8 cellular contexts compared by ENCODE assay signal in the genomic region with DNA sequence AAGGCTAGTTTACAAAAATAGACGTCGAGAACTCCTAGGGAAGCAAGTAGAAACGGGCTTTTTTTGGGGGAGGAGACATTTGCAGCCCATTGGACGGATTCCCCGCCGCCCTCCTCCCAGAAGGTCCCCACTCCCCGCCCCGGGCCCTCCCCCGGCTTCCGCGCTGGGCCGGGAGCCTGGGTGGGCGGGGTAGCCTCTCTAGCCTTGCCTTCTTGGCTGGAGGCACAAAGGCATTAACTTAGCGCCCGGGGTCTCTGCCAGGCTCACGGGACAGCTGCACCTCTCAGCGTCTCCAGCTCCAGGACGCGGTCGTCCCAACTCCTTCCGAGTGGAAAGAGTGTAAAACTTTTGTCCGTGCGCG. TPM values are rescaled to one million over a fixed set of nuclear protein-coding genes. Genes with fewer than 3 reads are reported as not detected.
DNase-seq lines count a peak whose midpoint lies in the region; ATAC-seq and TF ChIP-seq lines count a peak whose summit lies in the region.

A gene with protein sequence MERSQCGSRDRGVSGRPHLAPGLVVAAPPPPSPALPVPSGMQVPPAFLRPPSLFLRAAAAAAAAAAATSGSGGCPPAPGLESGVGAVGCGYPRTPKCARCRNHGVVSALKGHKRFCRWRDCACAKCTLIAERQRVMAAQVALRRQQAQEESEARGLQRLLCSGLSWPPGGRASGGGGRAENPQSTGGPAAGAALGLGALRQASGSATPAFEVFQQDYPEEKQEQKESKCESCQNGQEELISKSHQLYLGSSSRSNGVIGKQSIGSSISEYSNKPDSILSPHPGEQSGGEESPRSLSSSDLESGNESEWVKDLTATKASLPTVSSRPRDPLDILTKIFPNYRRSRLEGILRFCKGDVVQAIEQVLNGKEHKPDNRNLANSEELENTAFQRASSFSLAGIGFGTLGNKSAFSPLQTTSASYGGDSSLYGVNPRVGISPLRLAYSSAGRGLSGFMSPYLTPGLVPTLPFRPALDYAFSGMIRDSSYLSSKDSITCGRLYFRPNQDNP (plus strand): TSS at position 236 of the 361 bp plus-strand sequence. CDS start 242 bp downstream, outside the sequence.

- peak within 1 kb of the TSS; percentile 77 for H3K9ac ChIP-seq in endocrine pancreas (ENCODE audit: control insufficient read depth, insufficient read depth, low read length)

- H3K36me3 Mint-ChIP-seq in activated T-cell treated with anti-CD3 and anti-CD28 coated beads, Interleukin-2, amount 50 U/mL, for 4 hours (ENCODE audit: insufficient read depth), result no peaks in the 10 kb centered on the region

- H3K27me3 ChIP-seq in SJSA1 (replicated peaks), result no peaks in the 10 kb centered on the region
- H3K27me3 ChIP-seq in endocrine pancreas (ENCODE audit: control insufficient read depth, insufficient read depth, low read length), result no peaks in the 10 kb centered on the region
- peaks cover 29% of the 10 kb centered on the region for H3K27me3 ChIP-seq in lower lobe of right lung (ENCODE audit: low read depth)

- ATAC-seq in activated T-cell treated with anti-CD3 and anti-CD28 coated beads, Interleukin-2, amount 50 U/mL, for 4 hours, result peak; percentile 18 to 51
- peak; percentile 29 for ATAC-seq in HG03460 (IDR thresholded peaks at IDR 0.05; ENCODE audit: unreplicated experiment)
- ATAC-seq in lower lobe of right lung, result peak; percentile 97 to 98
- peak; percentile 61 for ATAC-seq in stimulated activated naive CD8-positive, alpha-beta T cell treated with anti-CD3 and anti-CD28 coated beads, Interleukin-15, amount 100 ng/mL, for 72 hours

- no peak for TF ChIP-seq CTCF in lower lobe of right lung (IDR thresholded peaks at IDR 0.05)

- H3K4me3 Mint-ChIP-seq in activated T-cell treated with anti-CD3 and anti-CD28 coated beads, Interleukin-2, amount 50 U/mL, for 4 hours, result peak within 1 kb of the TSS; percentile 57
- H3K4me3 Mint-ChIP-seq in stimulated activated naive CD8-positive, alpha-beta T cell treated with anti-CD3 and anti-CD28 coated beads, Interleukin-15, amount 100 ng/mL, for 72 hours, result peak within 1 kb of the TSS; percentile 64 to 66

- H3K9me3 ChIP-seq in SJSA1 (replicated peaks), result no peaks in the 10 kb centered on the region
- no peaks in the 10 kb centered on the region for H3K9me3 ChIP-seq in endocrine pancreas (ENCODE audit: control insufficient read depth, low read length)
- H3K9me3 ChIP-seq in lower lobe of right lung, result no peaks in the 10 kb centered on the region

- H3K4me1 ChIP-seq in SJSA1 (replicated peaks) (peaks cover 6% of the 10 kb centered on the region; the same call in 1 of the 2 replicates), endocrine pancreas (ENCODE audit: control insufficient read depth, insufficient read depth, low read length) (peaks cover 13% of the 10 kb centered on the region), lower lobe of right lung (peaks cover 9% of the 10 kb centered on the region)

- H3K4me1 Mint-ChIP-seq in activated T-cell treated with anti-CD3 and anti-CD28 coated beads, Interleukin-2, amount 50 U/mL, for 4 hours (ENCODE audit: low read depth), result peaks cover 4% of the 10 kb centered on the region
- H3K4me1 Mint-ChIP-seq in stimulated activated naive CD8-positive, alpha-beta T cell treated with anti-CD3 and anti-CD28 coated beads, Interleukin-15, amount 100 ng/mL, for 72 hours, result no peaks in the 10 kb centered on the region

- H3K27me3 Mint-ChIP-seq in activated T-cell treated with anti-CD3 and anti-CD28 coated beads, Interleukin-2, amount 50 U/mL, for 4 hours (ENCODE audit: low read depth), result peaks cover 40% of the 10 kb centered on the region
- peaks cover 62% of the 10 kb centered on the region for H3K27me3 Mint-ChIP-seq in stimulated activated naive CD8-positive, alpha-beta T cell treated with anti-CD3 and anti-CD28 coated beads, Interleukin-15, amount 100 ng/mL, for 72 hours

- peak within 1 kb of the TSS; percentile 57 for H3K4me3 ChIP-seq in SJSA1
- H3K4me3 ChIP-seq in endocrine pancreas (ENCODE audit: control insufficient read depth, insufficient read depth, low read length), result peak within 1 kb of the TSS; percentile 82
- H3K4me3 ChIP-seq in lower lobe of right lung, result peak within 1 kb of the TSS; percentile 66

- intact Hi-C loops in lower lobe of right lung (cut with DNase I), result loop anchor here (10.0 kb wide), 1 partner anchor 142 kb away; no protein-coding TSS in a partner anchor

- H3K36me3 ChIP-seq in SJSA1 (no peaks in the 10 kb centered on the region), endocrine pancreas (ENCODE audit: control insufficient read depth, insufficient read depth, low read length) (no peaks in the 10 kb centered on the region), lower lobe of right lung (no peaks in the 10 kb centered on the region)

- DNase-seq in activated T-cell treated with anti-CD3 and anti-CD28 coated beads, Interleukin-2, amount 50 U/mL, for 4 hours, result no peak
- DNase-seq in activated T-cell treated with anti-CD3 and anti-CD28 coated beads for 4 hours (no peak), SJSA1 (ENCODE audit: low read depth in 1 of 2, low spot score in 2 of 2) (peak in 1 of 2 experiments; percentile 62), lower lobe of right lung (peak; percentile 83), activated gamma-delta T cell (lab: John Stamatoyannopoulos, UW) (no peak)
- DNase-seq in stimulated activated naive CD8-positive, alpha-beta T cell treated with anti-CD3 and anti-CD28 coated beads, Interleukin-15, amount 100 ng/mL, for 72 hours, result no peak

- H3K27ac ChIP-seq in SJSA1, result no peak within 1 kb of the TSS
- peak within 1 kb of the TSS; percentile 85 for H3K27ac ChIP-seq in lower lobe of right lung

- H3K27ac Mint-ChIP-seq in stimulated activated naive CD8-positive, alpha-beta T cell treated with anti-CD3 and anti-CD28 coated beads, Interleukin-15, amount 100 ng/mL, for 72 hours, result no peak within 1 kb of the TSS

- no peaks in the 10 kb centered on the region for H3K9me3 Mint-ChIP-seq in activated T-cell treated with anti-CD3 and anti-CD28 coated beads, Interleukin-2, amount 50 U/mL, for 4 hours
- no peaks in the 10 kb centered on the region for H3K9me3 Mint-ChIP-seq in stimulated activated naive CD8-positive, alpha-beta T cell treated with anti-CD3 and anti-CD28 coated beads, Interleukin-15, amount 100 ng/mL, for 72 hours

RNA-seq across cellular contexts. Expression of the gene that starts here (rescaled TPM):
- total RNA-seq in activated T-cell treated with anti-CD3 and anti-CD28 coated beads, Interleukin-2, amount 50 U/mL, for 4 hours, result not detected
- total RNA-seq in SJSA1 (2014; rRNA removed; shearing (Covaris generic)), result 0.25 and 1.1 TPM in 2 replicates
- 1.7 TPM for total RNA-seq in lower lobe of right lung

Comparison
In these comparisons a context has a peak if more than half of its experiments do, and no peak if none do; other contexts are left out.
1. Peak in ATAC-seq in activated T-cell treated with anti-CD3 and anti-CD28 coated beads, Interleukin-2, amount 50 U/mL, for 4 hours; RNA of the gene not detected or under 1 TPM.
2. ATAC-seq: peak in every context shown above with its lines; median percentile 98 in lower lobe of right lung; 61 in stimulated activated naive CD8-positive, alpha-beta T cell treated with anti-CD3 and anti-CD28 coated beads, Interleukin-15, amount 100 ng/mL, for 72 hours; 34 in activated T-cell treated with anti-CD3 and anti-CD28 coated beads, Interleukin-2, amount 50 U/mL, for 4 hours; 29 in HG03460.